In genomic region chr11:46122955-46123354, GRCh38 we compare ENCODE assay signal across 9 cellular contexts. TPM values are rescaled to one million over a fixed set of nuclear protein-coding genes. Genes with fewer than 3 reads are reported as not detected.
DNase-seq lines count a peak whose midpoint lies in the region; TF ChIP-seq lines count a peak whose summit lies in the region.
"Had no signal": no experiment of that assay in that cellular context is flagged by ENCODE, and none has a peak within 500 bp of the region (broad histone marks: within the 10 kb centered on the region; RNA-seq: fewer than 3 reads in every experiment).

No MANE protein-coding gene starts in this region.

- H3K27ac ChIP-seq in AG04450 (ENCODE audit: low read depth, low read length), result peak overlapping the region; percentile 31
- no peak overlapping the region for H3K27ac ChIP-seq in H9 (ENCODE audit: insufficient read length, low read depth, low read length)
- peak overlapping the region in 3 of 5 donors; percentile 54 to 93 (median 77) for H3K27ac ChIP-seq in adrenal gland
- H3K27ac ChIP-seq in mesenchymal stem cell (ENCODE audit: low read length, poor library complexity, severe bottlenecking), result no peak overlapping the region

- no peaks in the 10 kb centered on the region for H3K79me1 ChIP-seq in H9 (ENCODE audit: insufficient read depth, low read depth, low read length, poor library complexity, severe bottlenecking)
- H3K79me1 ChIP-seq in mesenchymal stem cell (replicated peaks; ENCODE audit: low read length, poor library complexity, severe bottlenecking), result peaks cover 2% of the 10 kb centered on the region

- no peaks in the 10 kb centered on the region for H4K20me1 ChIP-seq in H9 (ENCODE audit: control insufficient read depth, insufficient read depth, insufficient read length)

- H3K36me3 ChIP-seq in adrenal gland (replicated peaks in 1 of 2) (no peaks in the 10 kb centered on the region), mesenchymal stem cell (ENCODE audit: control insufficient read depth in 1 of 2, insufficient read depth in 2 of 2, low read depth in 1 of 2, low read length in 2 of 2) (no peaks in the 10 kb centered on the region)

- no peak for TF ChIP-seq CTCF in AG04450 (IDR thresholded peaks at IDR 0.05; ENCODE audit: low read depth, low read length)
- TF ChIP-seq CTCF in H9 (conservative IDR thresholded peaks at IDR 0.05), result no peak
- no peak for TF ChIP-seq CTCF in adrenal gland (IDR thresholded peaks at IDR 0.05)

- H2BK20ac ChIP-seq in H9 (ENCODE audit: low read depth, low read length, poor library complexity, severe bottlenecking), result no peak overlapping the region

- TF ChIP-seq POLR2A in adrenal gland (IDR thresholded peaks at IDR 0.05), result peak in 1 of 2 donors; percentile 47

- no peak overlapping the region for H4K5ac ChIP-seq in H9 (ENCODE audit: insufficient read length, low read depth, low read length)

- H3K4me1 ChIP-seq in H9 (ENCODE audit: insufficient read depth, low read length) (peaks cover 3% of the 10 kb centered on the region; the same call in 1 of the 2 replicates), adrenal gland (replicated peaks in 1 of 2) (peaks cover 18 to 21% of the 10 kb centered on the region in 2 donors), mesenchymal stem cell (ENCODE audit: control insufficient read depth, insufficient read depth, low read depth, low read length) (no peaks in the 10 kb centered on the region)

- H2BK12ac ChIP-seq in H9 (ENCODE audit: insufficient read length, low read depth, low read length) (no peak overlapping the region), mesenchymal stem cell (ENCODE audit: low read length in 2 of 2) (no peak overlapping the region)

- POLR2A ChIA-PET in AG04450 (lab: Yijun Ruan, JAX), result interaction anchor here (0.6 kb wide), 1 partner anchor 150 kb away, joined by 3 read pairs; no protein-coding TSS in a partner anchor

- no peaks in the 10 kb centered on the region for H3K9me3 Mint-ChIP-seq in H9
- H3K9me3 Mint-ChIP-seq: activated B cell treated with CpG ODN at 0.5 μM for 24 hours had no signal

- WGBS in H9 (ENCODE audit: extremely low coverage, insufficient read length, low lambda C conversion rate), result no CpG with 5 or more reads among the region's 4 CpGs
- WGBS in adrenal gland, 4 donors, result 21 to 38% (median 31%) methylated on average over 4 of the region's 4 CpGs
- 36% methylated on average over 1 of the region's 4 CpGs for WGBS in mesenchymal stem cell

- no peak overlapping the region for H3T11ph ChIP-seq in H9 (ENCODE audit: low read length)

- H3K23ac ChIP-seq in H9 (ENCODE audit: insufficient read length, low read depth, low read length) (no peak overlapping the region), mesenchymal stem cell (ENCODE audit: low read length in 2 of 2) (no peak overlapping the region)

- H2BK5ac ChIP-seq in H9 (ENCODE audit: insufficient read length, low read length) (no peak overlapping the region), mesenchymal stem cell (ENCODE audit: low read depth, low read length, poor library complexity, severe bottlenecking) (no peak overlapping the region)

- H3K36me3 Mint-ChIP-seq in H9 (ENCODE audit: insufficient read depth in 1 of 3, low read depth in 3 of 3), result no peaks in the 10 kb centered on the region; a peak in 1 of 7 replicates

- H3K27me3 Mint-ChIP-seq in H9 (ENCODE audit: low read depth), result no peaks in the 10 kb centered on the region; the same call in 1 of the 2 replicates
- H3K27me3 Mint-ChIP-seq: activated B cell treated with CpG ODN at 0.5 μM for 24 hours had no signal

- no peaks in the 10 kb centered on the region for H3K27me3 ChIP-seq in AG04450 (ENCODE audit: control insufficient read depth, insufficient read depth, low read length)
- no peaks in the 10 kb centered on the region for H3K27me3 ChIP-seq in H9 (ENCODE audit: insufficient read depth, low read length)
- no peaks in the 10 kb centered on the region for H3K27me3 ChIP-seq in adrenal gland
- no peaks in the 10 kb centered on the region for H3K27me3 ChIP-seq in mesenchymal stem cell (ENCODE audit: control insufficient read depth in 1 of 2, insufficient read depth in 1 of 2, low read length in 2 of 2)

- no peak overlapping the region for H4K8ac ChIP-seq in H9 (replicated peaks; ENCODE audit: insufficient read length, low read depth, low read length)
- H4K8ac ChIP-seq in mesenchymal stem cell (ENCODE audit: low read length), result no peak overlapping the region

- H2AK5ac ChIP-seq in H9 (ENCODE audit: insufficient read length, low read length), result no peak overlapping the region
- no peak overlapping the region for H2AK5ac ChIP-seq in mesenchymal stem cell (ENCODE audit: low read length, severe bottlenecking)

- no peak overlapping the region for H4K91ac ChIP-seq in H9 (ENCODE audit: insufficient read length, low read depth, low read length)
- no peak overlapping the region for H4K91ac ChIP-seq in mesenchymal stem cell (ENCODE audit: low read length)

- H3K4ac ChIP-seq in H9 (ENCODE audit: low read depth, low read length), result no peak overlapping the region
- H3K4ac ChIP-seq in mesenchymal stem cell (ENCODE audit: low read depth in 1 of 2, low read length in 2 of 2), result no peak overlapping the region

- no peak overlapping the region for H3K14ac ChIP-seq in H9 (ENCODE audit: insufficient read depth, low read length)
- H3K14ac ChIP-seq in mesenchymal stem cell (ENCODE audit: low read length in 2 of 2), result no peak overlapping the region

- H2BK120ac ChIP-seq in H9 (ENCODE audit: low read depth, low read length, poor library complexity, severe bottlenecking) (no peak overlapping the region), mesenchymal stem cell (ENCODE audit: low read depth, low read length) (no peak overlapping the region)

- DNase-seq in AG04450 (ENCODE audit: low read depth, low spot score) (no peak), H9 (no peak), adrenal gland (peak in 3 of 7 donors; percentile 36 to 55 (median 45)), mesenchymal stem cell (peak; percentile 64), COLO668 (lab: John Stamatoyannopoulos, UW; ENCODE audit: unreplicated experiment) (no peak), DMS114 treated with DMSO at 0.1 percent for 48 hours (lab: John Stamatoyannopoulos, UW; ENCODE audit: unreplicated experiment) (no peak), SW480 (ENCODE audit: low spot score) (no peak)
- DNase-seq in activated effector memory CD4-positive, alpha-beta T cell treated with Interleukin-2 at 50 U/mL for 16 hours, result no peak
- DNase-seq: activated B cell treated with CpG ODN at 0.5 μM for 24 hours had no signal

- H3K56ac ChIP-seq in H9 (ENCODE audit: insufficient read length, low read depth, low read length), result no peak overlapping the region

- H3K4me3 ChIP-seq in AG04450 (ENCODE audit: low read depth, low read length) (peak overlapping the region; percentile 74; the same call in 1 of the 2 replicates), adrenal gland (peak overlapping the region in 2 of 4 donors; percentile 5 to 93), mesenchymal stem cell (ENCODE audit: insufficient read depth in 1 of 2, low read depth in 1 of 2, low read length in 2 of 2) (peak overlapping the region in 1 of 2 experiments; percentile 81)

- H3K4me3 Mint-ChIP-seq in H9, result peak overlapping the region; percentile 80 to 87

- H3K79me2 ChIP-seq in H9 (ENCODE audit: insufficient read depth, low read length), result peaks cover 4% of the 10 kb centered on the region; the same call in 1 of the 2 replicates

- H3K4me2 ChIP-seq in H9 (ENCODE audit: insufficient read depth, insufficient read length, low read length) (peak overlapping the region; percentile 43), mesenchymal stem cell (ENCODE audit: low read length, poor library complexity, severe bottlenecking) (no peak overlapping the region)

- peaks cover 20 to 35% of the 10 kb centered on the region in 2 experiments for H3K4me1 Mint-ChIP-seq in H9

- no peak overlapping the region for H3K9ac ChIP-seq in H9 (ENCODE audit: extremely low read depth, insufficient read length, low read length)
- peak overlapping the region; percentile 91 for H3K9ac ChIP-seq in mesenchymal stem cell (ENCODE audit: low read length)

- H2BK15ac ChIP-seq in H9 (ENCODE audit: low read depth, low read length), result no peak overlapping the region
- H2BK15ac ChIP-seq in mesenchymal stem cell (ENCODE audit: low read depth, poor library complexity, severe bottlenecking), result no peak overlapping the region

- H3K23me2 ChIP-seq in H9 (ENCODE audit: insufficient read length, low read depth, low read length, poor library complexity, severe bottlenecking), result peaks cover 17% of the 10 kb centered on the region

- CTCF ChIA-PET in AG04450 (lab: Charles Lee), result interaction anchor here (0.6 to 1.8 kb wide), 5 partner anchors 12 to 270 kb away, joined by 3 to 6 read pairs (median 3); no protein-coding TSS in a partner anchor

- intact Hi-C loops in adrenal gland (cut with DNase I), result loop anchor here in 1 of 2 donors (10.0 kb wide), 1 partner anchor 112 kb away; no protein-coding TSS in a partner anchor

- H3K9me3 ChIP-seq in AG04450 (ENCODE audit: control insufficient read depth, insufficient read depth, low read length) (no peaks in the 10 kb centered on the region), H9 (ENCODE audit: control insufficient read depth, low read depth, low read length) (no peaks in the 10 kb centered on the region), adrenal gland (replicated peaks in 1 of 3) (no peaks in the 10 kb centered on the region), mesenchymal stem cell (ENCODE audit: control insufficient read depth, low read length) (no peaks in the 10 kb centered on the region)

- no peak overlapping the region for H2AFZ ChIP-seq in H9 (ENCODE audit: low read length)
- H2AFZ ChIP-seq in mesenchymal stem cell (ENCODE audit: low read depth, low read length), result no peak overlapping the region

- H3K27ac Mint-ChIP-seq in H9, result no peak overlapping the region

- no peak overlapping the region for H3K18ac ChIP-seq in H9 (ENCODE audit: insufficient read length, low read depth, low read length)
- no peak overlapping the region for H3K18ac ChIP-seq in mesenchymal stem cell (ENCODE audit: low read depth in 1 of 2, low read length in 2 of 2)

RNA-seq across cellular contexts. Expression of gene PHF21A, which starts 1.7 kb away (rescaled TPM):
- 29.0 and 29.2 TPM in 2 replicates for polyA plus RNA-seq in AG04450 (2011; rRNA removed)
- polyA minus RNA-seq in AG04450 (2011; rRNA and poly(A)+ RNA removed), result 21.3 and 27.5 TPM in 2 replicates
- total RNA-seq in H9 (2021), result 28.6 and 33.8 TPM in 2 replicates
- 10 to 100 TPM; 28.4 to 85.1 (median 50.7) TPM for total RNA-seq in adrenal gland
- 10 to 100 TPM; 28.9 to 48.7 (median 38.4) TPM for polyA plus RNA-seq in adrenal gland
- 48.0 TPM for polyA plus RNA-seq in mesenchymal stem cell (2013, experiment 1 of 2)
- 50.3 TPM for polyA plus RNA-seq in mesenchymal stem cell (2013, experiment 2 of 2)

Comparison
In these comparisons a context has a peak if more than half of its experiments do, and no peak if none do; other contexts are left out.
1. H3K27ac ChIP-seq: peak in AG04450 (single experiment) and adrenal gland (3 of 5); none in H9 (single experiment) and mesenchymal stem cell (single experiment).